Comparison of ENCODE assay signal across 17 cellular contexts in the genomic region with DNA sequence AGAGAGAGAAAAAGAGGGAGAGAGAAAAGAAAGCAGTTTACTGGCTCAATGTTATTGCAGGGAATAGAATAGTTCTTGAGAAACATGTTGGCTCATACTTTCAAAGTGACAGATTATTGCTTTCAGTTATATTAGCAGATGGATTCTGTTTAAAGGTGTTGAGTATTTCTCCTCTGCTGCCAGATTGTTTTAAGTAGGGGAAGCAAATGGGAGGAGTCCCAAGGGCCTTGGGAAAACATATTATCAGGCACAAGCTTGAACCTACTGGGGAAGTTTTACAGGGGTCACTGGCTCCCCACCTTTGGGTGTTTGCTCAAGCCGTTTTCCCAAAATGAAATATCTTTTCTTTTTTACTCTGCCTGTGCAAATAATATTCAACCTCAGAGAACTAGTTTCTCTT.
A peak's percentile ranks its signal among the peaks of the same experiment; 100 is the strongest.
DNase-seq lines count a peak whose midpoint lies in the region; ATAC-seq and TF ChIP-seq lines count a peak whose summit lies in the region.
"Had no signal": no experiment of that assay in that cellular context is flagged by ENCODE, and none has a peak within 500 bp of the region (broad histone marks: within the 10 kb centered on the region; RNA-seq: fewer than 3 reads in every experiment).

No MANE protein-coding gene starts in this region.

- no peaks in the 10 kb centered on the region for H3K27me3 Mint-ChIP-seq in osteocyte (ENCODE audit: unreplicated experiment)

- intact Hi-C loops in Right ventricle myocardium superior (cut with DNase I) = no loop called here
- intact Hi-C loops in right cardiac atrium (cut with DNase I) = no loop called here

- TF ChIP-seq CTCF in osteocyte (IDR thresholded peaks at IDR 0.05) = no peak

- no peaks in the 10 kb centered on the region for H3K9me3 ChIP-seq in right cardiac atrium (ENCODE audit: control insufficient read depth, low read length)
- H3K9me3 ChIP-seq: A549; BLaER1 treated with 17β-estradiol and CSF1 and Interleukin-3, amounts not matched to agents 10 nM and 100 nM; Caco-2 had no signal

- WGBS in right cardiac atrium = 35% methylated on average over 1 of the region's 1 CpG

- H3K27me3 ChIP-seq in right cardiac atrium (ENCODE audit: control insufficient read depth, insufficient read depth) = no peaks in the 10 kb centered on the region
- H3K27me3 ChIP-seq: BLaER1 treated with 17β-estradiol and CSF1 and Interleukin-3, amounts not matched to agents 10 nM and 100 nM had no signal

- no peaks in the 10 kb centered on the region for H3K4me1 Mint-ChIP-seq in osteocyte (ENCODE audit: unreplicated experiment)
- H3K4me1 Mint-ChIP-seq: B cell had no signal

- no peaks in the 10 kb centered on the region for H3K4me1 ChIP-seq in right cardiac atrium (ENCODE audit: control insufficient read depth, insufficient read depth, low read length)
- H3K4me1 ChIP-seq: A549; BLaER1 treated with 17β-estradiol and CSF1 and Interleukin-3, amounts not matched to agents 10 nM and 100 nM; Caco-2 had no signal

- DNase-seq in NCI-H2171 treated with DMSO at 0.1 percent for 48 hours (lab: John Stamatoyannopoulos, UW) (peak; percentile 20), NCI-H2171 (lab: John Stamatoyannopoulos, UW) (no peak), Right ventricle myocardium superior (no peak), right cardiac atrium (no peak), osteocyte (ENCODE audit: extremely low spot score, unreplicated experiment) (peak; percentile 6)
- DNase-seq: AML-193; Caco-2; Calu3; CD4-positive, alpha-beta T cell; CD8-positive, alpha-beta T cell; DMS79 treated with DMSO at 0.1 percent for 48 hours; GF-D8 had no signal

- no peaks in the 10 kb centered on the region for H3K36me3 Mint-ChIP-seq in osteocyte (ENCODE audit: unreplicated experiment)
- H3K36me3 Mint-ChIP-seq: CD8-positive, alpha-beta T cell had no signal

- no peak overlapping the region for H3K4me3 Mint-ChIP-seq in osteocyte (ENCODE audit: unreplicated experiment)
- H3K4me3 Mint-ChIP-seq: B cell; CD4-positive, alpha-beta T cell; CD8-positive, alpha-beta T cell had no signal

- H3K4me3 ChIP-seq in right cardiac atrium (ENCODE audit: low read length) = no peak overlapping the region
- H3K4me3 ChIP-seq: A549; BLaER1 treated with 17β-estradiol and CSF1 and Interleukin-3, amounts not matched to agents 10 nM and 100 nM had no signal

- H3K9me3 Mint-ChIP-seq in osteocyte (ENCODE audit: unreplicated experiment) = peaks cover 8% of the 10 kb centered on the region
- H3K9me3 Mint-ChIP-seq: CD4-positive, alpha-beta T cell; CD8-positive, alpha-beta T cell had no signal

- ATAC-seq in Right ventricle myocardium superior (ENCODE audit: poor library complexity) (peak; percentile 84), right cardiac atrium (no peak)
- ATAC-seq: A549; CD8-positive, alpha-beta T cell had no signal

- no peak overlapping the region for H3K27ac ChIP-seq in right cardiac atrium (ENCODE audit: low read length)
- H3K27ac ChIP-seq: 22Rv1; A549; BLaER1 treated with 17β-estradiol and CSF1 and Interleukin-3, amounts not matched to agents 10 nM and 100 nM; C4-2B had no signal

- H3K27ac Mint-ChIP-seq in osteocyte (ENCODE audit: unreplicated experiment) = no peak overlapping the region
- H3K27ac Mint-ChIP-seq: B cell; CD4-positive, alpha-beta T cell; CD8-positive, alpha-beta T cell had no signal

Comparison
In these comparisons a context has a peak if more than half of its experiments do, and no peak if none do; other contexts are left out.
1. DNase-seq: peak in NCI-H2171 treated with DMSO at 0.1 percent for 48 hours (single experiment) and osteocyte (single experiment); none in NCI-H2171 (single experiment), Right ventricle myocardium superior (single experiment) and right cardiac atrium (0 of 3).